Comparison of ENCODE assay signal across 17 cellular contexts in genomic region chr6:114364295-114364694, GRCh38. TPM values are rescaled to one million over a fixed set of nuclear protein-coding genes. Genes with fewer than 3 reads are reported as not detected.
DNase-seq lines count a peak whose midpoint lies in the region; ATAC-seq and TF ChIP-seq lines count a peak whose summit lies in the region.
"Had no signal": no experiment of that assay in that cellular context is flagged by ENCODE, and none has a peak within 500 bp of the region (broad histone marks: within the 10 kb centered on the region; RNA-seq: fewer than 3 reads in every experiment).

No MANE protein-coding gene starts in this region.

- no peak overlapping the region for H3K27ac Mint-ChIP-seq in T-helper 17 cell
- H3K27ac Mint-ChIP-seq: activated CD8-positive, alpha-beta T cell treated with anti-CD3 and anti-CD28 coated beads for 36 hours; activated naive CD4-positive, alpha-beta T cell treated with anti-CD3 and anti-CD28 coated beads, Interleukin-2, amount 10 ng/mL, durations not matched to agents 7 days and 5 days; T-helper 1 cell treated with Interleukin-12 subunit alpha and Interleukin-12 subunit beta and Interleukin-4 antibody, amounts not matched to agents 30 μg/mL and 1 μg/mL, for 36 hours had no signal

- H3K27ac ChIP-seq in HUES64 (ENCODE audit: low read depth, low read length) (peak overlapping the region; percentile 68), brain microvascular endothelial cell (no peak overlapping the region)
- H3K27ac ChIP-seq: KMS-11 had no signal

- in situ Hi-C loops in ACHN (cut with HindIII; ENCODE audit: low pct_ligation_motif_present, low pct_unique_long_range_greater_than_20kb, low sequenced_read_pairs): no loop called here
- in situ Hi-C loops in brain microvascular endothelial cell (cut with HindIII; ENCODE audit: low pct_ligation_motif_present, low sequenced_read_pairs): no loop called here

- H3K4me3 ChIP-seq in HUES64 (ENCODE audit: low read length) (no peak overlapping the region), brain microvascular endothelial cell (ENCODE audit: low read depth, low read length) (no peak overlapping the region), kidney epithelial cell (ENCODE audit: low read depth, low read length) (no peak overlapping the region)

- no peak overlapping the region for H3K9ac ChIP-seq in HUES64 (ENCODE audit: low read depth, low read length)
- H3K9ac ChIP-seq: KMS-11 had no signal

- no peaks in the 10 kb centered on the region for H3K9me3 ChIP-seq in HUES64 (ENCODE audit: insufficient read depth, low read depth, low read length)
- no peaks in the 10 kb centered on the region for H3K9me3 ChIP-seq in T-helper 17 cell (ENCODE audit: control insufficient read depth, low read length, poor library complexity, severe bottlenecking)

- H3K4me1 Mint-ChIP-seq in T-helper 17 cell: no peaks in the 10 kb centered on the region
- H3K4me1 Mint-ChIP-seq: activated naive CD4-positive, alpha-beta T cell treated with anti-CD3 and anti-CD28 coated beads, Interleukin-2, amount 10 ng/mL, durations not matched to agents 7 days and 5 days had no signal

- no peaks in the 10 kb centered on the region for H3K27me3 ChIP-seq in HUES64 (ENCODE audit: insufficient read depth, low read length)
- H3K27me3 ChIP-seq in brain microvascular endothelial cell (replicated peaks): no peaks in the 10 kb centered on the region
- H3K27me3 ChIP-seq in kidney epithelial cell (ENCODE audit: control insufficient read depth, insufficient read depth, low read length): no peaks in the 10 kb centered on the region

- H3K36me3 Mint-ChIP-seq in T-helper 17 cell (ENCODE audit: low read depth): no peaks in the 10 kb centered on the region
- H3K36me3 Mint-ChIP-seq: activated naive CD4-positive, alpha-beta T cell treated with anti-CD3 and anti-CD28 coated beads, Interleukin-2, amount 10 ng/mL, durations not matched to agents 7 days and 5 days had no signal

- no peak overlapping the region for H3K4me3 Mint-ChIP-seq in T-helper 17 cell
- H3K4me3 Mint-ChIP-seq: activated CD8-positive, alpha-beta T cell treated with anti-CD3 and anti-CD28 coated beads for 36 hours; activated naive CD4-positive, alpha-beta T cell treated with anti-CD3 and anti-CD28 coated beads, Interleukin-2, amount 10 ng/mL, durations not matched to agents 7 days and 5 days; T-helper 1 cell treated with Interleukin-12 subunit alpha and Interleukin-12 subunit beta and Interleukin-4 antibody, amounts not matched to agents 30 μg/mL and 1 μg/mL, for 36 hours had no signal

- peaks cover 53% of the 10 kb centered on the region for H3K4me1 ChIP-seq in HUES64 (ENCODE audit: insufficient read depth, low read length)

- no peaks in the 10 kb centered on the region for H3K36me3 ChIP-seq in HUES64 (ENCODE audit: insufficient read depth, low read length)
- H3K36me3 ChIP-seq in brain microvascular endothelial cell (replicated peaks): no peaks in the 10 kb centered on the region
- no peaks in the 10 kb centered on the region for H3K36me3 ChIP-seq in kidney epithelial cell (ENCODE audit: control insufficient read depth, insufficient read depth, low read length)

- DNase-seq in ACHN (peak; percentile 79), brain microvascular endothelial cell (peak; percentile 5), kidney epithelial cell (ENCODE audit: low read depth) (peak; percentile 57), NCI-H187 treated with DMSO at 0.1 percent for 48 hours (lab: John Stamatoyannopoulos, UW) (no peak), T-helper 17 cell (no peak), NCI-H748 treated with DMSO at 0.1 percent for 48 hours (lab: John Stamatoyannopoulos, UW) (no peak)
- DNase-seq: activated CD8-positive, alpha-beta T cell treated with anti-CD3 and anti-CD28 coated beads for 36 hours; activated naive CD4-positive, alpha-beta T cell treated with anti-CD3 and anti-CD28 coated beads, Interleukin-2, amount 10 ng/mL, durations not matched to agents 7 days and 5 days; NCI-H2081; NK-92 treated with Interleukin-12 subunit alpha and Interleukin-12 subunit beta, amount 100 ng/mL, for 24 hours; nucleus accumbens; stimulated activated CD4-positive, alpha-beta T cell treated with anti-CD3 and anti-CD28 coated beads, Interleukin-12 subunit alpha, Interleukin-12 subunit beta, amount 100 ng/mL, for 4 hours had no signal

- WGBS in HUES64: 29% methylated on average over 1 of the region's 1 CpG

- H3K27me3 Mint-ChIP-seq in T-helper 17 cell: peaks cover 6% of the 10 kb centered on the region
- H3K27me3 Mint-ChIP-seq: activated naive CD4-positive, alpha-beta T cell treated with anti-CD3 and anti-CD28 coated beads, Interleukin-2, amount 10 ng/mL, durations not matched to agents 7 days and 5 days had no signal

- ATAC-seq in HG03439 (IDR thresholded peaks at IDR 0.05; ENCODE audit: unreplicated experiment) (no peak), T-helper 17 cell (no peak)
- ATAC-seq: activated CD8-positive, alpha-beta T cell treated with anti-CD3 and anti-CD28 coated beads for 36 hours had no signal

- TF ChIP-seq CTCF in brain microvascular endothelial cell (IDR thresholded peaks at IDR 0.05; ENCODE audit: low read depth, low read length, missing control alignments) (no peak), kidney epithelial cell (IDR thresholded peaks at IDR 0.05; ENCODE audit: insufficient read depth, low read length, poor library complexity, severe bottlenecking) (no peak)

RNA-seq across cellular contexts. Expression of gene HS3ST5, which starts 21.5 kb away (rescaled TPM):
- polyA plus RNA-seq in HUES64 (2013, experiment 1 of 2): 1.00 TPM
- 0.82 TPM for polyA plus RNA-seq in HUES64 (2013, experiment 2 of 2)
- 0.14 and 0.25 TPM in 2 replicates for total RNA-seq in kidney epithelial cell
- total RNA-seq in T-helper 17 cell: not detected
- total RNA-seq: activated CD8-positive, alpha-beta T cell treated with anti-CD3 and anti-CD28 coated beads for 36 hours; liver had no signal
- polyA plus RNA-seq: liver had no signal

Comparison
In these comparisons a context has a peak if more than half of its experiments do, and no peak if none do; other contexts are left out.
1. DNase-seq: peak in ACHN (single experiment), brain microvascular endothelial cell (single experiment) and kidney epithelial cell (single experiment); none in NCI-H187 treated with DMSO at 0.1 percent for 48 hours (single experiment), T-helper 17 cell (0 of 3) and NCI-H748 treated with DMSO at 0.1 percent for 48 hours (single experiment).